Comparison of ENCODE assay signal across 1 cellular context in the genomic region with DNA sequence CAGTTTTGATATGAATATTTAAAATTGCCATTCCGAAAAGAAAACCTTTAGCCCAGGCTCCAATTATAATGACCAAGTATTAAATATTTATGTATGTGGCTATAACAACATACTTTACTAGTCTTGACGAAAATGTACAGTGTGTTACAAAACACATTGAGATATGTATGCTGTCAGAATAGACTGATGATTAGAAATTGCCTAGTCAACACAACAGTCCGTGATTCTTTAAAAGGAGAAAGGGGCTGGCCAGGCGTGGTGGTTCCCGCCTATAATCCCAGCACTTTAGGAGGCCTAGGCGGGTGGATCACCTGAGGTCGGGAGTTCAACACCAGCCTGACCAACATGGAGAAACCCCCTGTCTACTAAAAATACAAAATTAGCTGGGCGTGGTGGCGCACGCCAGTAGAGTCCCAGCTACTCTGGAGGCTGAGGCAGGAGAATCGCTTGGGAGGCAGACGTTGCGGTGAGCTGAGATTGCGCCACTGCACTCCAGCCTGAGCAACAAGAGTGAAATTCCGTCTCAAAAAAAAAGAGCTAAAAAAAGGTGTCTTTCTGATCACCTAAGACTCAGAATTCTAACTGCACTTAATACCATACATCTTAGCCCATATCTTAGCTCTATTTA.
TF ChIP-seq lines count a peak whose summit lies in the region.

No MANE protein-coding gene starts in this region.

TF ChIP-seq in GM23338, 12 proteins besides CTCF, POLR2A, EP300 and RAD21 (continued from another document):
- TF ChIP-seq, protein P1, sequence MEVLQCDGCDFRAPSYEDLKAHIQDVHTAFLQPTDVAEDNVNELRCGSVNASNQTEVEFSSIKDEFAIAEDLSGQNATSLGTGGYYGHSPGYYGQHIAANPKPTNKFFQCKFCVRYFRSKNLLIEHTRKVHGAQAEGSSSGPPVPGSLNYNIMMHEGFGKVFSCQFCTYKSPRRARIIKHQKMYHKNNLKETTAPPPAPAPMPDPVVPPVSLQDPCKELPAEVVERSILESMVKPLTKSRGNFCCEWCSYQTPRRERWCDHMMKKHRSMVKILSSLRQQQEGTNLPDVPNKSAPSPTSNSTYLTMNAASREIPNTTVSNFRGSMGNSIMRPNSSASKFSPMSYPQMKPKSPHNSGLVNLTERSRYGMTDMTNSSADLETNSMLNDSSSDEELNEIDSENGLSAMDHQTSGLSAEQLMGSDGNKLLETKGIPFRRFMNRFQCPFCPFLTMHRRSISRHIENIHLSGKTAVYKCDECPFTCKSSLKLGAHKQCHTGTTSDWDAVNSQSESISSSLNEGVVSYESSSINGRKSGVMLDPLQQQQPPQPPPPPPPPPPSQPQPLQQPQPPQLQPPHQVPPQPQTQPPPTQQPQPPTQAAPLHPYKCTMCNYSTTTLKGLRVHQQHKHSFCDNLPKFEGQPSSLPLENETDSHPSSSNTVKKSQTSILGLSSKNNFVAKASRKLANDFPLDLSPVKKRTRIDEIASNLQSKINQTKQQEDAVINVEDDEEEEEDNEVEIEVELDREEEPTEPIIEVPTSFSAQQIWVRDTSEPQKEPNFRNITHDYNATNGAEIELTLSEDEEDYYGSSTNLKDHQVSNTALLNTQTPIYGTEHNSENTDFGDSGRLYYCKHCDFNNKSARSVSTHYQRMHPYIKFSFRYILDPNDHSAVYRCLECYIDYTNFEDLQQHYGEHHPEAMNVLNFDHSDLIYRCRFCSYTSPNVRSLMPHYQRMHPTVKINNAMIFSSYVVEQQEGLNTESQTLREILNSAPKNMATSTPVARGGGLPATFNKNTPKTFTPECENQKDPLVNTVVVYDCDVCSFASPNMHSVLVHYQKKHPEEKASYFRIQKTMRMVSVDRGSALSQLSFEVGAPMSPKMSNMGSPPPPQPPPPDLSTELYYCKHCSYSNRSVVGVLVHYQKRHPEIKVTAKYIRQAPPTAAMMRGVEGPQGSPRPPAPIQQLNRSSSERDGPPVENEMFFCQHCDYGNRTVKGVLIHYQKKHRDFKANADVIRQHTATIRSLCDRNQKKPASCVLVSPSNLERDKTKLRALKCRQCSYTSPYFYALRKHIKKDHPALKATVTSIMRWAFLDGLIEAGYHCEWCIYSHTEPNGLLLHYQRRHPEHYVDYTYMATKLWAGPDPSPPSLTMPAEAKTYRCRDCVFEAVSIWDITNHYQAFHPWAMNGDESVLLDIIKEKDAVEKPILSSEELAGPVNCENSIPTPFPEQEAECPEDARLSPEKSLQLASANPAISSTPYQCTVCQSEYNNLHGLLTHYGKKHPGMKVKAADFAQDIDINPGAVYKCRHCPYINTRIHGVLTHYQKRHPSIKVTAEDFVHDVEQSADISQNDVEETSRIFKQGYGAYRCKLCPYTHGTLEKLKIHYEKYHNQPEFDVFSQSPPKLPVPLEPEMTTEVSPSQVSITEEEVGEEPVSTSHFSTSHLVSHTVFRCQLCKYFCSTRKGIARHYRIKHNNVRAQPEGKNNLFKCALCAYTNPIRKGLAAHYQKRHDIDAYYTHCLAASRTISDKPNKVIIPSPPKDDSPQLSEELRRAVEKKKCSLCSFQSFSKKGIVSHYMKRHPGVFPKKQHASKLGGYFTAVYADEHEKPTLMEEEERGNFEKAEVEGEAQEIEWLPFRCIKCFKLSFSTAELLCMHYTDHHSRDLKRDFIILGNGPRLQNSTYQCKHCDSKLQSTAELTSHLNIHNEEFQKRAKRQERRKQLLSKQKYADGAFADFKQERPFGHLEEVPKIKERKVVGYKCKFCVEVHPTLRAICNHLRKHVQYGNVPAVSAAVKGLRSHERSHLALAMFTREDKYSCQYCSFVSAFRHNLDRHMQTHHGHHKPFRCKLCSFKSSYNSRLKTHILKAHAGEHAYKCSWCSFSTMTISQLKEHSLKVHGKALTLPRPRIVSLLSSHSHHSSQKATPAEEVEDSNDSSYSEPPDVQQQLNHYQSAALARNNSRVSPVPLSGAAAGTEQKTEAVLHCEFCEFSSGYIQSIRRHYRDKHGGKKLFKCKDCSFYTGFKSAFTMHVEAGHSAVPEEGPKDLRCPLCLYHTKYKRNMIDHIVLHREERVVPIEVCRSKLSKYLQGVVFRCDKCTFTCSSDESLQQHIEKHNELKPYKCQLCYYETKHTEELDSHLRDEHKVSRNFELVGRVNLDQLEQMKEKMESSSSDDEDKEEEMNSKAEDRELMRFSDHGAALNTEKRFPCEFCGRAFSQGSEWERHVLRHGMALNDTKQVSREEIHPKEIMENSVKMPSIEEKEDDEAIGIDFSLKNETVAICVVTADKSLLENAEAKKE (CRISPR knock-in tag; IDR thresholded peaks at IDR 0.05) = no peak
TF ChIP-seq in GM23338: peak in this region for 0.
